ENCODE assay signal across 17 cellular contexts in the genomic region with DNA sequence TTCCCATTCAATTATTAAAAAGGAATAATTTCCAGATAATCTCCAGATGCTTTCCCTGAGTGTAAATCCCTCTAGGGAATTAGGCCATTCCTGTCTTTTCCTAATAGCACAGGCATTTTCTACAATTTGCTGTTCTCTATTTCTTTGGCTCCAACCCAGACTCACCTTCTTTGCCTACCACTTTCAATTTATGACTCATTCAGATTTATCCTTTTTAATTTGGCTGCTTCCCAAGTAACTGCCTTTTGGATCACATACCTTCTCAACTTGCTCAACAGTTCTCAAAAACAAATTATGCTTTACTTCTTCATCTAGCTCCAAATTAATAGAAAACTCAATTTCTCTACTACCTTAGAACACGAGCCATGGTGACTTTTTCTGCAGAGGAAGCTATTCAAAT.
DNase-seq lines count a peak whose midpoint lies in the region; ATAC-seq lines count a peak whose summit lies in the region.
"Had no signal": no experiment of that assay in that cellular context is flagged by ENCODE, and none has a peak within 500 bp of the region (broad histone marks: within the 10 kb centered on the region; RNA-seq: fewer than 3 reads in every experiment).

No MANE protein-coding gene starts in this region.

- DNase-seq in EL (peak; percentile 55), LoVo (ENCODE audit: low spot score) (peak; percentile 3), astrocyte of the hippocampus (ENCODE audit: low read depth, low spot score) (peak; percentile 26), kidney tubule cell (ENCODE audit: low spot score) (peak; percentile 45), KG1 (lab: John Stamatoyannopoulos, UW) (no peak), globus pallidus (ENCODE audit: low spot score) (no peak), NCI-H774 (lab: John Stamatoyannopoulos, UW) (no peak)
- DNase-seq: activated gamma-delta T cell, anterior cingulate cortex, colonic mucosa, GF-D8, glutamatergic neuron, GM23248, KBM-7, NCI-H146, OCI-M1 had no signal

- no peak for ATAC-seq in GM18861 (IDR thresholded peaks at IDR 0.05; ENCODE audit: unreplicated experiment)

Comparison
In these comparisons a context has a peak if more than half of its experiments do, and no peak if none do; other contexts are left out.
1. DNase-seq: peak in EL (single experiment), LoVo (single experiment), astrocyte of the hippocampus (single experiment) and kidney tubule cell (single experiment); none in KG1 (single experiment), globus pallidus (single experiment) and NCI-H774 (single experiment).